13 cellular contexts compared by ENCODE assay signal in the genomic region with DNA sequence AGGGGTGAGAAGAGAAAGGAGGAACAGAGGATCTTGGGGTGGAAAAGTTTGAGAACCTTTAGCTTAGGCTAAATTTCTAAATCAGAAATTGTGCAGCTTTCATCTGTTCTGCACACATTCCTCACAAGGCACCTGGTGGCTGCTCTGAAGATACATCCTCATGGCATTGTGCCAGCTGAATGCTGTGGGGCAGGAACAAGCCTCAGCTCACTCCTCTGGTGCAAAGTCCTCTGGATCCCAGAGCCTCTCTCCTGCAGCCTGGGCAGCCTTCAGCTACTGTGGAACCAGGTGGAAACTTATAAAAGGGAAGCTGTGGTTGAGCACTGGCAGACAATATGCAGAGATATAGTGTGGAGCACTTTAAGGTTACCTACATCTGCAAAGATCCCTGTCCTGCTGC.
A peak's percentile ranks its signal among the peaks of the same experiment; 100 is the strongest.
DNase-seq lines count a peak whose midpoint lies in the region; ATAC-seq and TF ChIP-seq lines count a peak whose summit lies in the region.
"Had no signal": no experiment of that assay in that cellular context is flagged by ENCODE, and none has a peak within 500 bp of the region (broad histone marks: within the 10 kb centered on the region; RNA-seq: fewer than 3 reads in every experiment).

No MANE protein-coding gene starts in this region.

- H3K4me3 ChIP-seq in RWPE2 (ENCODE audit: severe bottlenecking) (no peak overlapping the region), mucosa of descending colon (no peak overlapping the region)
- H3K4me3 ChIP-seq: lung had no signal

- no peaks in the 10 kb centered on the region for H3K4me1 ChIP-seq in RWPE2 (ENCODE audit: insufficient read depth, poor library complexity, severe bottlenecking)
- no peaks in the 10 kb centered on the region for H3K4me1 ChIP-seq in mucosa of descending colon (ENCODE audit: low read depth)

- TF ChIP-seq CTCF in RWPE2 (IDR thresholded peaks at IDR 0.05; ENCODE audit: poor library complexity, severe bottlenecking) (no peak), mucosa of descending colon (IDR thresholded peaks at IDR 0.05) (no peak), GM13977 (IDR thresholded peaks at IDR 0.05; ENCODE audit: extremely low read depth, insufficient read depth, missing control alignments) (no peak)

- H3K36me3 ChIP-seq in RWPE2 (ENCODE audit: low read depth) (no peaks in the 10 kb centered on the region), mucosa of descending colon (ENCODE audit: low read depth) (no peaks in the 10 kb centered on the region)

- ATAC-seq in RWPE2 (ENCODE audit: low read depth), result peak; percentile 19; the same call in 1 of the 3 replicates
- ATAC-seq in mucosa of descending colon, result peak; percentile 98

- no peaks in the 10 kb centered on the region for H3K9me3 ChIP-seq in RWPE2 (ENCODE audit: severe bottlenecking)
- H3K9me3 ChIP-seq in mucosa of descending colon, result no peaks in the 10 kb centered on the region

- DNase-seq in GDM1 (lab: John Stamatoyannopoulos, UW) (peak; percentile 77), Kasumi-1 (lab: John Stamatoyannopoulos, UW) (peak; percentile 52 to 65), RWPE2 (ENCODE audit: low spot score) (no peak), mucosa of descending colon (peak; percentile 76 to 92 (median 79)), NCI-H1105 treated with DMSO at 0.1 percent for 48 hours (lab: John Stamatoyannopoulos, UW) (no peak), GM13977 (ENCODE audit: low spot score) (no peak)
- DNase-seq in activated CD4-positive, alpha-beta T cell treated with anti-CD3 and anti-CD28 coated beads, Interleukin-2, amount 50 U/mL, for 4 hours, result no peak
- DNase-seq: amniotic stem cell, IMR-90, NCI-H2107, T1000 had no signal

- no peaks in the 10 kb centered on the region for H3K27me3 ChIP-seq in RWPE2 (ENCODE audit: insufficient read depth, poor library complexity, severe bottlenecking)

- in situ Hi-C loops in GM13977 (cut with MboI; ENCODE audit: low pct_unique_long_range_greater_than_20kb, low sequenced_read_pairs, unreplicated experiment), result no loop called here

- no peak overlapping the region for H3K27ac ChIP-seq in RWPE2 (ENCODE audit: poor library complexity, severe bottlenecking)
- H3K27ac ChIP-seq: RWPE1 had no signal

- intact Hi-C loops in mucosa of descending colon (cut with DNase I, micrococcal nuclease), result no loop called here

Comparison
In these comparisons a context has a peak if more than half of its experiments do, and no peak if none do; other contexts are left out.
1. DNase-seq: peak in GDM1 (single experiment), Kasumi-1 (2 of 2) and mucosa of descending colon (3 of 3); none in RWPE2 (single experiment), NCI-H1105 treated with DMSO at 0.1 percent for 48 hours (single experiment), GM13977 (single experiment) and activated CD4-positive, alpha-beta T cell treated with anti-CD3 and anti-CD28 coated beads, Interleukin-2, amount 50 U/mL, for 4 hours (0 of 2).